Comparison of ENCODE assay signal across 1 cellular context in genomic region chr2:73780242-73780582, GRCh38.
TF ChIP-seq lines count a peak whose summit lies in the region.

No MANE protein-coding gene starts in this region.

TF ChIP-seq in A549, 52 proteins besides CTCF, POLR2A, EP300 and RAD21 (continued from another document):
- TF ChIP-seq, protein P1, sequence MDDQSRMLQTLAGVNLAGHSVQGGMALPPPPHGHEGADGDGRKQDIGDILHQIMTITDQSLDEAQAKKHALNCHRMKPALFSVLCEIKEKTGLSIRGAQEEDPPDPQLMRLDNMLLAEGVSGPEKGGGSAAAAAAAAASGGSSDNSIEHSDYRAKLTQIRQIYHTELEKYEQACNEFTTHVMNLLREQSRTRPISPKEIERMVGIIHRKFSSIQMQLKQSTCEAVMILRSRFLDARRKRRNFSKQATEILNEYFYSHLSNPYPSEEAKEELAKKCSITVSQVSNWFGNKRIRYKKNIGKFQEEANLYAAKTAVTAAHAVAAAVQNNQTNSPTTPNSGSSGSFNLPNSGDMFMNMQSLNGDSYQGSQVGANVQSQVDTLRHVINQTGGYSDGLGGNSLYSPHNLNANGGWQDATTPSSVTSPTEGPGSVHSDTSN (IDR thresholded peaks at IDR 0.05) = no peak
- TF ChIP-seq, protein P2, sequence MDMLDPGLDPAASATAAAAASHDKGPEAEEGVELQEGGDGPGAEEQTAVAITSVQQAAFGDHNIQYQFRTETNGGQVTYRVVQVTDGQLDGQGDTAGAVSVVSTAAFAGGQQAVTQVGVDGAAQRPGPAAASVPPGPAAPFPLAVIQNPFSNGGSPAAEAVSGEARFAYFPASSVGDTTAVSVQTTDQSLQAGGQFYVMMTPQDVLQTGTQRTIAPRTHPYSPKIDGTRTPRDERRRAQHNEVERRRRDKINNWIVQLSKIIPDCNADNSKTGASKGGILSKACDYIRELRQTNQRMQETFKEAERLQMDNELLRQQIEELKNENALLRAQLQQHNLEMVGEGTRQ (IDR thresholded peaks at IDR 0.05) = no peak
- TF ChIP-seq BHLHE40 (IDR thresholded peaks at IDR 0.05; ENCODE audit: low read depth, low read length) = no peak
- no peak for TF ChIP-seq ZFP36 (IDR thresholded peaks at IDR 0.05; ENCODE audit: borderline replicate concordance, partially characterized antibody)
- no peak for TF ChIP-seq CHD4 (IDR thresholded peaks at IDR 0.05; ENCODE audit: borderline replicate concordance)
